In the genomic region with DNA sequence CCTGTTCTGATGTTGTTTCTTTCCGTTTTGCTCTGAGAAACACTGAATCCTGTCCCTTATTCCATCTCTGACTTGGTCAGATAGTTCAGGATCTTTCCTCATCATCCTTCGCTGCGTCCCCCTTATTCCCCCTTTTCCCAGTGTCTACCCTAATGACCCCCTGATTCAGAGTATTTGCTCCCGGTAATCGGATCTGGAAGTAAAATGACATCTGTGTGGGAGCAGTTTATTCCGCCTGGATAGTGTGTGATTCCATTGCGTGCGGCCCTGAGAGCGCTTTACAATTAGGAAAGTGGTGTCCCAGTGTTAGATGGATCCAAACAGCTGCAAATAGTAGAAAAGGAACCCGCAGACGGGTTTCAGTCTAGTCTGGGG, we compare ENCODE assay signal across 8 cellular contexts. TPM values are rescaled to one million over a fixed set of nuclear protein-coding genes. Genes with fewer than 3 reads are reported as not detected.
A peak's percentile ranks its signal among the peaks of the same experiment; 100 is the strongest.
DNase-seq lines count a peak whose midpoint lies in the region; ATAC-seq, FAIRE-seq and TF ChIP-seq lines count a peak whose summit lies in the region.

No MANE protein-coding gene starts in this region.

- H3K79me2 ChIP-seq in HCT116 (ENCODE audit: insufficient read depth, low read length) (peaks cover 56% of the 10 kb centered on the region), keratinocyte (ENCODE audit: control insufficient read depth, insufficient read depth, low read length) (peaks cover 39% of the 10 kb centered on the region)

- RAD21 ChIA-PET in HCT116 (lab: Charles Lee; ENCODE audit: low non-redundant PET in 1 of 2, low total read pairs in 2 of 2, uncharacterized antibody in 2 of 2, unreplicated experiment in 2 of 2): no interaction called here

- FAIRE-seq in keratinocyte (lab: Jason Lieb, UNC): no peak

- TF ChIP-seq RAD21 in HCT116 (IDR thresholded peaks at IDR 0.05; ENCODE audit: low read depth): no peak

- CTCF ChIA-PET in AG04450 (lab: Charles Lee) (no interaction called here), HCT116 (lab: Charles Lee) (no interaction called here)

- H3K4me3 ChIP-seq in AG04450 (ENCODE audit: low read depth, low read length) (peak overlapping the region; percentile 97), HCT116 (replicated peaks in 1 of 2; ENCODE audit: low read depth in 1 of 2, low read length in 2 of 2) (peak overlapping the region; percentile 95 to 97), keratinocyte (ENCODE audit: control insufficient read depth in 2 of 3, extremely low read depth in 1 of 3, insufficient read depth in 2 of 3, low read depth in 1 of 3, low read length in 3 of 3) (peak overlapping the region; percentile 90 to 96 (median 95)), subcutaneous abdominal adipose tissue (ENCODE audit: low read depth in 1 of 5, low read length in 5 of 5) (peak overlapping the region; percentile 82 to 99 (median 87))

- no peaks in the 10 kb centered on the region for H4K20me1 ChIP-seq in HCT116 (ENCODE audit: insufficient read depth)
- no peaks in the 10 kb centered on the region for H4K20me1 ChIP-seq in keratinocyte (ENCODE audit: control insufficient read depth, extremely low read depth, insufficient read depth, low read length)

- no peaks in the 10 kb centered on the region for H3K27me3 ChIP-seq in AG04450 (ENCODE audit: control insufficient read depth, insufficient read depth, low read length)
- H3K27me3 ChIP-seq in HCT116 (ENCODE audit: insufficient read depth, low read length): no peaks in the 10 kb centered on the region
- H3K27me3 ChIP-seq in keratinocyte (ENCODE audit: control insufficient read depth, extremely low read depth, insufficient read depth, low read length): no peaks in the 10 kb centered on the region
- no peaks in the 10 kb centered on the region for H3K27me3 ChIP-seq in subcutaneous abdominal adipose tissue (ENCODE audit: control insufficient read depth in 5 of 5, insufficient read depth in 4 of 5, low read length in 5 of 5)

- no peaks in the 10 kb centered on the region for H3K9me1 ChIP-seq in keratinocyte (ENCODE audit: control insufficient read depth, extremely low read depth, insufficient read depth, low read length)

- DNase-seq in AG04450 (ENCODE audit: low read depth, low spot score) (no peak), HCT116 (ENCODE audit: low read depth, low spot score) (no peak), amniotic epithelial cell (ENCODE audit: low read depth) (peak; percentile 17), keratinocyte (ENCODE audit: low read depth, low spot score) (no peak), A172 (ENCODE audit: low spot score) (no peak), NCI-H510A (lab: John Stamatoyannopoulos, UW) (no peak)

- ATAC-seq in HCT116 (no peak), HG02884 (IDR thresholded peaks at IDR 0.05; ENCODE audit: unreplicated experiment) (no peak)

- H2AFZ ChIP-seq in HCT116 (ENCODE audit: low read depth, low read length, poor library complexity, severe bottlenecking): no peak overlapping the region
- H2AFZ ChIP-seq in keratinocyte (ENCODE audit: control insufficient read depth, low read length): peak overlapping the region; percentile 99

- POLR2A ChIA-PET in AG04450 (lab: Yijun Ruan, JAX): interaction anchor here (0.5 kb wide), 1 partner anchor 17 kb away, joined by 4 read pairs; no protein-coding TSS in a partner anchor
- POLR2A ChIA-PET in HCT116 (lab: Charles Lee): no interaction called here

- TF ChIP-seq POLR2A in HCT116 (IDR thresholded peaks at IDR 0.05; ENCODE audit: borderline replicate concordance, extremely low read depth, insufficient read depth, insufficient read length): no peak

- H3K9me3 ChIP-seq in AG04450 (ENCODE audit: control insufficient read depth, insufficient read depth, low read length): no peaks in the 10 kb centered on the region
- H3K9me3 ChIP-seq in HCT116 (ENCODE audit: control insufficient read depth in 1 of 2, insufficient read depth in 1 of 2, low read depth in 1 of 2, low read length in 2 of 2): no peaks in the 10 kb centered on the region
- no peaks in the 10 kb centered on the region for H3K9me3 ChIP-seq in keratinocyte (ENCODE audit: control insufficient read depth, low read depth, low read length)
- H3K9me3 ChIP-seq in subcutaneous abdominal adipose tissue (ENCODE audit: control insufficient read depth in 5 of 5, low read length in 5 of 5): no peaks in the 10 kb centered on the region

- H3K9me2 ChIP-seq in HCT116 (ENCODE audit: insufficient read depth): no peaks in the 10 kb centered on the region

- peak overlapping the region; percentile 93 for H3K4me2 ChIP-seq in HCT116 (ENCODE audit: low read length)
- peak overlapping the region; percentile 60 for H3K4me2 ChIP-seq in keratinocyte (ENCODE audit: control insufficient read depth, extremely low read depth, insufficient read depth, low read depth, low read length)

- H3K27ac ChIP-seq in AG04450 (ENCODE audit: low read depth, low read length) (peak overlapping the region; percentile 68), HCT116 (ENCODE audit: low read depth, low read length) (peak overlapping the region; percentile 65), keratinocyte (ENCODE audit: control insufficient read depth, insufficient read depth, low read length) (peak overlapping the region; percentile 97), subcutaneous abdominal adipose tissue (ENCODE audit: low read depth, low read length) (peak overlapping the region; percentile 79)

- intact Hi-C loops in HCT116 (cut with micrococcal nuclease): no loop called here

- dilution Hi-C loops in keratinocyte (cut with MboI; ENCODE audit: extremely low pct_ligation_motif_present, low sequenced_read_pairs): no loop called here

- BruUV-seq in HCT116 (replicated peaks; lab: Mats Ljungman, UMichigan): TSS peak; percentile 68

- peak overlapping the region; percentile 92 for H3K9ac ChIP-seq in HCT116 (ENCODE audit: low read length)
- H3K9ac ChIP-seq in keratinocyte (ENCODE audit: control insufficient read depth, extremely low read depth, insufficient read depth, low read length): peak overlapping the region; percentile 100
- peak overlapping the region; percentile 51 to 100 (median 98) for H3K9ac ChIP-seq in subcutaneous abdominal adipose tissue (ENCODE audit: low read length in 5 of 5)

- TF ChIP-seq CTCF in AG04450 (IDR thresholded peaks at IDR 0.05; ENCODE audit: low read depth, low read length): no peak
- no peak for TF ChIP-seq CTCF in HCT116 (IDR thresholded peaks at IDR 0.05 in 2 of 3, conservative IDR thresholded peaks at IDR 0.05 in 1 of 3; ENCODE audit: borderline replicate concordance in 1 of 3, insufficient read depth in 1 of 3, low read depth in 2 of 3, low read length in 2 of 3)
- TF ChIP-seq CTCF in keratinocyte (optimal IDR thresholded peaks at IDR 0.05 in 1 of 3, IDR thresholded peaks at IDR 0.05 in 1 of 3, conservative IDR thresholded peaks at IDR 0.05 in 1 of 3; ENCODE audit: extremely low read depth in 1 of 3, insufficient read depth in 2 of 3, low read length in 3 of 3): no peak

- peaks cover 7 to 14% of the 10 kb centered on the region in 2 experiments for H3K4me1 ChIP-seq in HCT116 (ENCODE audit: control insufficient read depth in 1 of 2, insufficient read depth in 2 of 2, low read length in 2 of 2)
- H3K4me1 ChIP-seq in keratinocyte (ENCODE audit: control insufficient read depth, extremely low read depth, insufficient read depth, low read length): peaks cover 11% of the 10 kb centered on the region
- peaks cover 0 to 25% (median 21%) of the 10 kb centered on the region in 5 donors for H3K4me1 ChIP-seq in subcutaneous abdominal adipose tissue (ENCODE audit: control insufficient read depth in 5 of 5, insufficient read depth in 5 of 5, low read length in 5 of 5)

- H3K36me3 ChIP-seq in HCT116 (ENCODE audit: control insufficient read depth in 1 of 2, insufficient read depth in 2 of 2, low read length in 2 of 2) (peaks cover 18 to 21% of the 10 kb centered on the region in 2 experiments; a peak in 3 of 4 replicates), keratinocyte (ENCODE audit: control insufficient read depth in 2 of 2, extremely low read depth in 1 of 2, insufficient read depth in 2 of 2, low read length in 2 of 2) (peaks cover 3 to 34% of the 10 kb centered on the region in 2 experiments), subcutaneous abdominal adipose tissue (ENCODE audit: control insufficient read depth in 5 of 5, insufficient read depth in 5 of 5, low read length in 5 of 5) (peaks cover 0 to 32% (median 9%) of the 10 kb centered on the region in 5 donors)

TF ChIP-seq in HCT116, 20 proteins besides CTCF, POLR2A, EP300 and RAD21 (continues in another document):
- TF ChIP-seq, protein P1, sequence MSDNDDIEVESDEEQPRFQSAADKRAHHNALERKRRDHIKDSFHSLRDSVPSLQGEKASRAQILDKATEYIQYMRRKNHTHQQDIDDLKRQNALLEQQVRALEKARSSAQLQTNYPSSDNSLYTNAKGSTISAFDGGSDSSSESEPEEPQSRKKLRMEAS (IDR thresholded peaks at IDR 0.05): no peak
- TF ChIP-seq ZFX (IDR thresholded peaks at IDR 0.05) (no peak; the same call in 1 of the 2 replicates), JUND (IDR thresholded peaks at IDR 0.05) (no peak), SIN3A (IDR thresholded peaks at IDR 0.05; ENCODE audit: low read depth) (no peak)

RNA-seq across cellular contexts. Expression of gene DRG1, which starts 0.6 kb away (rescaled TPM):
- 90.8 and 108 TPM in 2 replicates for polyA plus RNA-seq in AG04450 (2011; rRNA removed)
- 65.1 and 76.9 TPM in 2 replicates for polyA minus RNA-seq in AG04450 (2011; rRNA and poly(A)+ RNA removed)
- 68.2 TPM for total RNA-seq in HCT116 (2021; ENCODE audit: unreplicated experiment)
- 70.4 and 72.0 TPM in 2 replicates for polyA plus RNA-seq in HCT116 (2012)
- 60.6 to 87.4 TPM (median 86.9 TPM) in 3 replicates for polyA plus RNA-seq in keratinocyte
- 71.9 TPM for polyA plus RNA-seq in keratinocyte (2011; ENCODE audit: low read depth)
- polyA plus RNA-seq in keratinocyte (2011; cell fraction: cytosol; rRNA removed): 60.7 and 93.9 TPM in 2 replicates
- 49.8 and 54.5 TPM in 2 replicates for polyA plus RNA-seq in keratinocyte (2011; cell fraction: nucleus; rRNA removed)
- 48.1 and 59.2 TPM in 2 replicates for polyA plus RNA-seq in keratinocyte (2012; ENCODE audit: low replicate concordance)
- 22.6 to 94.3 TPM (median 70.4 TPM) in 3 replicates for polyA minus RNA-seq in keratinocyte
- 47.8 TPM for polyA minus RNA-seq in keratinocyte (2011; cell fraction: cytosol; rRNA and poly(A)+ RNA removed)
- 15.4 and 28.5 TPM in 2 replicates for polyA minus RNA-seq in keratinocyte (2011; cell fraction: nucleus; rRNA and poly(A)+ RNA removed)
- total RNA-seq in A172 (2014; rRNA removed; shearing (Covaris generic)): 66.1 and 70.2 TPM in 2 replicates

RNA-seq across cellular contexts. Expression of gene PATZ1, which starts 53.9 kb away (rescaled TPM):
- polyA plus RNA-seq in AG04450 (2011; rRNA removed): 9.9 and 13.3 TPM in 2 replicates
- polyA minus RNA-seq in AG04450 (2011; rRNA and poly(A)+ RNA removed): 24.5 and 26.7 TPM in 2 replicates
- total RNA-seq in HCT116 (2021; ENCODE audit: unreplicated experiment): 30.6 TPM
- 26.5 and 31.6 TPM in 2 replicates for polyA plus RNA-seq in HCT116 (2012)
- 2.5 to 5.0 TPM (median 3.4 TPM) in 3 replicates for polyA plus RNA-seq in keratinocyte
- 0.52 TPM for polyA plus RNA-seq in keratinocyte (2011; ENCODE audit: low read depth)
- polyA plus RNA-seq in keratinocyte (2011; cell fraction: cytosol; rRNA removed): 2.4 and 3.2 TPM in 2 replicates
- polyA plus RNA-seq in keratinocyte (2011; cell fraction: nucleus; rRNA removed): 5.1 and 6.9 TPM in 2 replicates
- 2.0 and 6.1 TPM in 2 replicates for polyA plus RNA-seq in keratinocyte (2012; ENCODE audit: low replicate concordance)
- 3.7 to 11.6 TPM (median 5.7 TPM) in 3 replicates for polyA minus RNA-seq in keratinocyte
- 8.8 TPM for polyA minus RNA-seq in keratinocyte (2011; cell fraction: cytosol; rRNA and poly(A)+ RNA removed)
- 3.9 and 6.4 TPM in 2 replicates for polyA minus RNA-seq in keratinocyte (2011; cell fraction: nucleus; rRNA and poly(A)+ RNA removed)
- 1.1 and 3.0 TPM in 2 replicates for total RNA-seq in A172 (2014; rRNA removed; shearing (Covaris generic))
